ENCODE assay signal across 11 cellular contexts in the genomic region with DNA sequence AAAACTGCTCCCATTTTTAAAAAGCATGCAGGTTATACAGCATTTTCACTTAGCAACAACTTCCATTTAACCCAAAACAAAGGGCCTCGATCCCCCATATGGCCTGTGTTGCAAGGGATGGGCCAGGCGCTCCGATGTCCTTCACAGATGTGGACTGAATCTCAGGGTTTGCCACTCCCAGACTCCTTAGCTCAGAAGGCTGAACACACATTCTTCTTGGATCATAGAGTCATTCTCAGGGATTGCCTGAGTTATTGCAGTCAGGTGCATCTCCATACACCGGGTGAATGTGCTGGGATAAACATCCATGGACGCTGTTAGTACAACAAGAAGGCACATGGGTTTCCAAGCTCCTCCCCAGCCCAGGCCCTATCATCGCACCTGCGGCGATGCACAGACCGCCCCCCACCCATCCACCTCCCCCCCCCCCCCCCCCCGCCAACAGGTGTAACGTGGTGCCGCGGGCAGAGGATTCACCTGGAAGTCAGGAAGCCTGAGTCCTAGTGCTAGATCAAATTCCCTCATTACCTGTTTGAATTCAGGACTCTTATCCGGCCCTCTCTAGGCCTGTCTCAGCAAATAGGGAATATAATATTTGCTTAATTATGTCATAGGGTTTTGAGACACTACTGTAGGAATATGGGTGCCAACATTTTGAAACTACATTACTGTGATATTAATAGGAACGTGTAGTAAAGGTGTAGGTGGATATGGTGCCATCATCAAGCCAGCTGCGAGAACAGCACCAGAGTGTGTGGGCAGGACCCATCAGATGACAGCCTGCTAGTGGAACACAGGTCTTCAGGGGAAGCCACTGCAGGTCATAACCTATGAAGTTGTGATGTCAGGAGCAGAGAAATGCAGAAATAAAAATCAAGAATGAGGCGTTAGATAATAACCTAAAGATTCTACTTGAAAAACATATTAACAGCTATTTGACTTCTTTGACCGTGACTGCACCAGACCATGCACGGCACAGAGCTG.
DNase-seq lines count a peak whose midpoint lies in the region; ATAC-seq and TF ChIP-seq lines count a peak whose summit lies in the region.
"Had no signal": no experiment of that assay in that cellular context is flagged by ENCODE, and none has a peak within 500 bp of the region (broad histone marks: within the 10 kb centered on the region; RNA-seq: fewer than 3 reads in every experiment).

No MANE protein-coding gene starts in this region.

- peak; percentile 9 for DNase-seq in GM10266 (ENCODE audit: extremely low spot score)
- DNase-seq in NCI-H146 treated with DMSO at 0.1 percent for 48 hours (lab: John Stamatoyannopoulos, UW; ENCODE audit: unreplicated experiment), result peak; percentile 55
- peak in 41 of 61 donors; percentile 11 to 94 (median 53) for DNase-seq in caudate nucleus (lab: John Stamatoyannopoulos, UW)
- no peak for DNase-seq in osteocyte (ENCODE audit: extremely low spot score, unreplicated experiment)
- DNase-seq in tibial artery, result no peak
- no peak for DNase-seq in NCI-H345 (lab: John Stamatoyannopoulos, UW)
- DNase-seq: activated CD8-positive, alpha-beta memory T cell treated with anti-CD3 and anti-CD28 coated beads for 24 hours; SW 1271 had no signal

- peak overlapping the region; percentile 67 for H3K4me3 Mint-ChIP-seq in osteocyte (ENCODE audit: unreplicated experiment)

- peaks cover 66% of the 10 kb centered on the region for H3K4me1 Mint-ChIP-seq in osteocyte (ENCODE audit: unreplicated experiment)

- H3K36me3 Mint-ChIP-seq in osteocyte (ENCODE audit: unreplicated experiment), result peaks cover 6% of the 10 kb centered on the region

- H3K4me1 ChIP-seq in tibial artery, result peaks cover 0 to 40% (median 15%) of the 10 kb centered on the region in 4 donors

- TF ChIP-seq CTCF in GM10266 (IDR thresholded peaks at IDR 0.05; ENCODE audit: control insufficient read depth, insufficient read depth, low read depth, missing control alignments) (no peak), osteocyte (IDR thresholded peaks at IDR 0.05) (no peak), tibial artery (IDR thresholded peaks at IDR 0.05) (no peak)

- H3K4me3 ChIP-seq in tibial artery, result no peak overlapping the region

- no peaks in the 10 kb centered on the region for H3K9me3 ChIP-seq in tibial artery

- no peak overlapping the region for H3K27ac ChIP-seq in caudate nucleus (ENCODE audit: low read depth, low read length)
- H3K27ac ChIP-seq in tibial artery, result peak overlapping the region in 1 of 2 donors; percentile 70

- no peaks in the 10 kb centered on the region for H3K27me3 ChIP-seq in tibial artery

- no peaks in the 10 kb centered on the region for H3K36me3 ChIP-seq in tibial artery

- no peak for ATAC-seq in GM21423 (IDR thresholded peaks at IDR 0.05; ENCODE audit: unreplicated experiment)
- no peak for ATAC-seq in HG03520 (IDR thresholded peaks at IDR 0.05; ENCODE audit: unreplicated experiment)

- peaks cover 4% of the 10 kb centered on the region for H3K9me3 Mint-ChIP-seq in osteocyte (ENCODE audit: unreplicated experiment)
- H3K9me3 Mint-ChIP-seq: nephron had no signal

- no peaks in the 10 kb centered on the region for H3K27me3 Mint-ChIP-seq in osteocyte (ENCODE audit: unreplicated experiment)

- intact Hi-C loops in tibial artery (cut with DNase I; ENCODE audit: low total_unique reads), result no loop called here

- peak overlapping the region; percentile 95 for H3K27ac Mint-ChIP-seq in osteocyte (ENCODE audit: unreplicated experiment)

Comparison
In these comparisons a context has a peak if more than half of its experiments do, and no peak if none do; other contexts are left out.
1. DNase-seq: peak in GM10266 (single experiment), NCI-H146 treated with DMSO at 0.1 percent for 48 hours (single experiment) and caudate nucleus (41 of 61); none in osteocyte (single experiment), tibial artery (0 of 2) and NCI-H345 (single experiment).